In genomic region chr5:13566903-13567339, GRCh38 we compare ENCODE assay signal across 13 cellular contexts.
DNase-seq lines count a peak whose midpoint lies in the region; ATAC-seq and TF ChIP-seq lines count a peak whose summit lies in the region.
"Had no signal": no experiment of that assay in that cellular context is flagged by ENCODE, and none has a peak within 500 bp of the region (broad histone marks: within the 10 kb centered on the region; RNA-seq: fewer than 3 reads in every experiment).

No MANE protein-coding gene starts in this region.

- ATAC-seq in HG03139 (IDR thresholded peaks at IDR 0.05; ENCODE audit: unreplicated experiment) (no peak), gastrocnemius medialis (no peak)
- ATAC-seq: activated T-cell treated with anti-CD3 and anti-CD28 coated beads, Interleukin-2, amount 50 U/mL, for 72 hours; natural killer cell had no signal

- in situ Hi-C loops in gastrocnemius medialis (cut with MboI; ENCODE audit: low sequenced_read_pairs in 4 of 4) = no loop called here

- TF ChIP-seq CTCF in gastrocnemius medialis (IDR thresholded peaks at IDR 0.05 in 4 of 5, conservative IDR thresholded peaks at IDR 0.05 in 1 of 5) = no peak

- H3K4me3 Mint-ChIP-seq in immature natural killer cell = no peak overlapping the region
- no peak overlapping the region for H3K4me3 Mint-ChIP-seq in activated T-helper 2 cell treated with anti-CD3 and anti-CD28 coated beads, Interferon-gamma antibody, Interleukin-2, Interleukin-4, amounts not matched to agents 10 μg/mL and 5 μg/mL and 100 μg/mL, durations not matched to agents 14 hours and 24 hours and 36 hours (ENCODE audit: low read depth)
- H3K4me3 Mint-ChIP-seq: activated T-cell treated with anti-CD3 and anti-CD28 coated beads, Interleukin-2, amount 50 U/mL, for 72 hours; natural killer cell had no signal

- DNase-seq in HT-29 (ENCODE audit: low spot score) (peak; percentile 12), SW480 (ENCODE audit: low spot score) (peak; percentile 64), iris pigment epithelial cell (ENCODE audit: low read depth) (peak; percentile 33), immature natural killer cell (no peak), gastrocnemius medialis (no peak)
- DNase-seq in activated T-helper 2 cell treated with anti-CD3 and anti-CD28 coated beads, Interferon-gamma antibody, Interleukin-2, Interleukin-4, amounts not matched to agents 10 μg/mL and 5 μg/mL and 100 μg/mL, durations not matched to agents 14 hours and 24 hours and 36 hours (ENCODE audit: low spot score) = no peak
- DNase-seq: activated T-cell treated with anti-CD3 and anti-CD28 coated beads, Interleukin-2, amount 50 U/mL, for 72 hours; cerebellar nuclear complex; natural killer cell; NCI-H1694; stimulated activated naive CD4-positive, alpha-beta T cell had no signal

- intact Hi-C loops in activated T-helper 2 cell treated with anti-CD3 and anti-CD28 coated beads, Interferon-gamma antibody, Interleukin-2, Interleukin-4, amounts not matched to agents 10 μg/mL and 5 μg/mL and 100 μg/mL, durations not matched to agents 14 hours and 24 hours and 36 hours (cut with micrococcal nuclease) = no loop called here
- intact Hi-C loops in gastrocnemius medialis (cut with DNase I; ENCODE audit: low total_unique reads) = no loop called here

- no peaks in the 10 kb centered on the region for H3K36me3 Mint-ChIP-seq in immature natural killer cell
- H3K36me3 Mint-ChIP-seq in activated T-helper 2 cell treated with anti-CD3 and anti-CD28 coated beads, Interferon-gamma antibody, Interleukin-2, Interleukin-4, amounts not matched to agents 10 μg/mL and 5 μg/mL and 100 μg/mL, durations not matched to agents 14 hours and 24 hours and 36 hours (ENCODE audit: low read depth) = no peaks in the 10 kb centered on the region

- peaks cover 0 to 19% (median 6%) of the 10 kb centered on the region in 6 donors for H3K9me3 Mint-ChIP-seq in immature natural killer cell
- peaks cover 33% of the 10 kb centered on the region for H3K9me3 Mint-ChIP-seq in activated T-helper 2 cell treated with anti-CD3 and anti-CD28 coated beads, Interferon-gamma antibody, Interleukin-2, Interleukin-4, amounts not matched to agents 10 μg/mL and 5 μg/mL and 100 μg/mL, durations not matched to agents 14 hours and 24 hours and 36 hours

- H3K27me3 Mint-ChIP-seq in immature natural killer cell (ENCODE audit: low read depth in 3 of 3) = peaks cover 0 to 2% (median 1%) of the 10 kb centered on the region in 3 donors
- no peaks in the 10 kb centered on the region for H3K27me3 Mint-ChIP-seq in activated T-helper 2 cell treated with anti-CD3 and anti-CD28 coated beads, Interferon-gamma antibody, Interleukin-2, Interleukin-4, amounts not matched to agents 10 μg/mL and 5 μg/mL and 100 μg/mL, durations not matched to agents 14 hours and 24 hours and 36 hours (ENCODE audit: low read depth)

- H3K4me3 ChIP-seq in ACC112 (ENCODE audit: low read depth, low read length) (no peak overlapping the region; the same call in 1 of the 2 replicates), gastrocnemius medialis (no peak overlapping the region)

- H3K79me2 ChIP-seq in ACC112 (ENCODE audit: control insufficient read depth, insufficient read depth, low read length, unreplicated experiment) = no peaks in the 10 kb centered on the region

- H3K36me3 ChIP-seq in ACC112 (ENCODE audit: insufficient read depth, low read length) (no peaks in the 10 kb centered on the region), gastrocnemius medialis (no peaks in the 10 kb centered on the region)

- TF ChIP-seq POLR2A in gastrocnemius medialis (IDR thresholded peaks at IDR 0.05) = no peak

- H2AFZ ChIP-seq in ACC112 (ENCODE audit: low read length, unreplicated experiment) = no peak overlapping the region

- no peaks in the 10 kb centered on the region for H3K4me1 Mint-ChIP-seq in immature natural killer cell
- H3K4me1 Mint-ChIP-seq in activated T-helper 2 cell treated with anti-CD3 and anti-CD28 coated beads, Interferon-gamma antibody, Interleukin-2, Interleukin-4, amounts not matched to agents 10 μg/mL and 5 μg/mL and 100 μg/mL, durations not matched to agents 14 hours and 24 hours and 36 hours (ENCODE audit: low read depth) = no peaks in the 10 kb centered on the region
- H3K4me1 Mint-ChIP-seq: natural killer cell had no signal

- no peak overlapping the region for H3K27ac Mint-ChIP-seq in immature natural killer cell
- no peak overlapping the region for H3K27ac Mint-ChIP-seq in activated T-helper 2 cell treated with anti-CD3 and anti-CD28 coated beads, Interferon-gamma antibody, Interleukin-2, Interleukin-4, amounts not matched to agents 10 μg/mL and 5 μg/mL and 100 μg/mL, durations not matched to agents 14 hours and 24 hours and 36 hours
- H3K27ac Mint-ChIP-seq: activated T-cell treated with anti-CD3 and anti-CD28 coated beads, Interleukin-2, amount 50 U/mL, for 72 hours; natural killer cell had no signal

- no peaks in the 10 kb centered on the region for H3K9me3 ChIP-seq in gastrocnemius medialis

- peaks cover 23% of the 10 kb centered on the region for H3K4me1 ChIP-seq in ACC112 (ENCODE audit: control insufficient read depth, insufficient read depth, low read length, unreplicated experiment)
- no peaks in the 10 kb centered on the region for H3K4me1 ChIP-seq in gastrocnemius medialis

- H3K27me3 ChIP-seq in ACC112 (ENCODE audit: insufficient read depth, low read length) = no peaks in the 10 kb centered on the region
- no peaks in the 10 kb centered on the region for H3K27me3 ChIP-seq in gastrocnemius medialis

- H3K27ac ChIP-seq in ACC112 (ENCODE audit: low read depth, low read length) = peak overlapping the region; percentile 82
- H3K27ac ChIP-seq in gastrocnemius medialis = no peak overlapping the region

Comparison
In these comparisons a context has a peak if more than half of its experiments do, and no peak if none do; other contexts are left out.
1. DNase-seq: peak in HT-29 (single experiment), SW480 (single experiment) and iris pigment epithelial cell (single experiment); none in immature natural killer cell (0 of 3), activated T-helper 2 cell treated with anti-CD3 and anti-CD28 coated beads, Interferon-gamma antibody, Interleukin-2, Interleukin-4, amounts not matched to agents 10 μg/mL and 5 μg/mL and 100 μg/mL, durations not matched to agents 14 hours and 24 hours and 36 hours (single experiment) and gastrocnemius medialis (0 of 2).